Comparison of ENCODE assay signal across 8 cellular contexts in genomic region chr2:25822190-25823117, GRCh38. TPM values are rescaled to one million over a fixed set of nuclear protein-coding genes. Genes with fewer than 3 reads are reported as not detected.
DNase-seq lines count a peak whose midpoint lies in the region; ATAC-seq, FAIRE-seq and TF ChIP-seq lines count a peak whose summit lies in the region.

No MANE protein-coding gene starts in this region.

- no peak for FAIRE-seq in small intestine (lab: Jason Lieb, UNC)

- H3K4me3 ChIP-seq in small intestine (ENCODE audit: low read depth in 1 of 2, low read length in 2 of 2) (peak overlapping the region in 1 of 2 donors; percentile 15), tibial artery (no peak overlapping the region)

- peaks cover 0 to 3% of the 10 kb centered on the region in 2 donors for H3K36me3 ChIP-seq in small intestine (ENCODE audit: control insufficient read depth in 2 of 2, insufficient read depth in 2 of 2, low read length in 2 of 2)
- no peaks in the 10 kb centered on the region for H3K36me3 ChIP-seq in tibial artery

- H3K27me3 ChIP-seq in small intestine (ENCODE audit: control insufficient read depth in 2 of 2, insufficient read depth in 2 of 2, low read length in 2 of 2) = no peaks in the 10 kb centered on the region
- H3K27me3 ChIP-seq in tibial artery = no peaks in the 10 kb centered on the region

- no peaks in the 10 kb centered on the region for H3K4me1 ChIP-seq in small intestine (ENCODE audit: control insufficient read depth in 2 of 2, insufficient read depth in 1 of 2, low read depth in 1 of 2, low read length in 1 of 2)
- peaks cover 0 to 2% (median 0%) of the 10 kb centered on the region in 4 donors for H3K4me1 ChIP-seq in tibial artery

- H3K9me3 ChIP-seq in small intestine (ENCODE audit: control insufficient read depth, low read depth) (no peaks in the 10 kb centered on the region), tibial artery (no peaks in the 10 kb centered on the region)

- intact Hi-C loops in cardiac septum (cut with DNase I) = no loop called here
- intact Hi-C loops in tibial artery (cut with DNase I; ENCODE audit: low total_unique reads) = no loop called here

- TF ChIP-seq CTCF in tibial artery (IDR thresholded peaks at IDR 0.05) = no peak

- DNase-seq in NCI-H2029 treated with DMSO at 0.1 percent for 48 hours (lab: John Stamatoyannopoulos, UW) (peak; percentile 31), activated gamma-delta T cell treated with Interleukin-2 at 50 U/mL for 16 hours (peak; percentile 54), cardiac septum (ENCODE audit: low spot score) (peak; percentile 85), small intestine (no peak), NCI-H526 (lab: John Stamatoyannopoulos, UW) (no peak), tibial artery (no peak), NCI-H774 (lab: John Stamatoyannopoulos, UW) (no peak)

- no peak for ATAC-seq in HG03571 (IDR thresholded peaks at IDR 0.05; ENCODE audit: unreplicated experiment)

- WGBS in small intestine, 3 donors = 28 to 62% (median 55%) methylated on average over 30 of the region's 30 CpGs

- H3K27ac ChIP-seq in small intestine (ENCODE audit: low read depth in 1 of 2, low read length in 1 of 2) (peak overlapping the region; percentile 11 to 46), tibial artery (no peak overlapping the region)

RNA-seq across cellular contexts. Expression of gene ASXL2, which starts 55.8 kb away (rescaled TPM):
- 24.1 TPM for total RNA-seq in cardiac septum
- 1 to 10 TPM; 1.1 to 4.8 (median 1.6) TPM for polyA plus RNA-seq in small intestine

Comparison
In these comparisons a context has a peak if more than half of its experiments do, and no peak if none do; other contexts are left out.
1. DNase-seq: peak in NCI-H2029 treated with DMSO at 0.1 percent for 48 hours (single experiment), activated gamma-delta T cell treated with Interleukin-2 at 50 U/mL for 16 hours (single experiment) and cardiac septum (single experiment); none in small intestine (single experiment), NCI-H526 (0 of 2), tibial artery (0 of 2) and NCI-H774 (single experiment).
2. H3K27ac ChIP-seq: peak in small intestine (2 of 2); none in tibial artery (0 of 2).